ENCODE assay signal across 1 cellular context in the genomic region with DNA sequence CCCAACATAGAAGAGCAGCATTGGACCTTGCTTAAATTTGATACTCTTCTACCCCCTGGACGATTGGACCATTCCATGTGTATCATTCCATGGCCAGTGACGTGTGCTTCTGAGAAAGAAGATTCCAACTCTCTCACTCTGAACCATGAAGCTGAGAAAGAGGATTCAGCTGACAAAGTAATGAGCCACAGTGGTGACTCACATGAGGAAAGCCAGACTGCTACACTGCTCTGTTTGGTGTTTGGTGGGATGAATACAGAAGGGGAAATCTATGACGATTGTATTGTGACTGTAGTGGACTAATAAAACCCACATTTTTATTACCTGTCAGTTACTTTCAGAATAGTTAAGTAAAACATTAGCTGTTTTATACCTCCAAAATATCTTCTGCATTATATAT.
TF ChIP-seq lines count a peak whose summit lies in the region.

No MANE protein-coding gene starts in this region.

TF ChIP-seq in SK-N-SH, 30 proteins besides CTCF, POLR2A, EP300 and RAD21 (continued from another document):
- TF ChIP-seq, protein P1, sequence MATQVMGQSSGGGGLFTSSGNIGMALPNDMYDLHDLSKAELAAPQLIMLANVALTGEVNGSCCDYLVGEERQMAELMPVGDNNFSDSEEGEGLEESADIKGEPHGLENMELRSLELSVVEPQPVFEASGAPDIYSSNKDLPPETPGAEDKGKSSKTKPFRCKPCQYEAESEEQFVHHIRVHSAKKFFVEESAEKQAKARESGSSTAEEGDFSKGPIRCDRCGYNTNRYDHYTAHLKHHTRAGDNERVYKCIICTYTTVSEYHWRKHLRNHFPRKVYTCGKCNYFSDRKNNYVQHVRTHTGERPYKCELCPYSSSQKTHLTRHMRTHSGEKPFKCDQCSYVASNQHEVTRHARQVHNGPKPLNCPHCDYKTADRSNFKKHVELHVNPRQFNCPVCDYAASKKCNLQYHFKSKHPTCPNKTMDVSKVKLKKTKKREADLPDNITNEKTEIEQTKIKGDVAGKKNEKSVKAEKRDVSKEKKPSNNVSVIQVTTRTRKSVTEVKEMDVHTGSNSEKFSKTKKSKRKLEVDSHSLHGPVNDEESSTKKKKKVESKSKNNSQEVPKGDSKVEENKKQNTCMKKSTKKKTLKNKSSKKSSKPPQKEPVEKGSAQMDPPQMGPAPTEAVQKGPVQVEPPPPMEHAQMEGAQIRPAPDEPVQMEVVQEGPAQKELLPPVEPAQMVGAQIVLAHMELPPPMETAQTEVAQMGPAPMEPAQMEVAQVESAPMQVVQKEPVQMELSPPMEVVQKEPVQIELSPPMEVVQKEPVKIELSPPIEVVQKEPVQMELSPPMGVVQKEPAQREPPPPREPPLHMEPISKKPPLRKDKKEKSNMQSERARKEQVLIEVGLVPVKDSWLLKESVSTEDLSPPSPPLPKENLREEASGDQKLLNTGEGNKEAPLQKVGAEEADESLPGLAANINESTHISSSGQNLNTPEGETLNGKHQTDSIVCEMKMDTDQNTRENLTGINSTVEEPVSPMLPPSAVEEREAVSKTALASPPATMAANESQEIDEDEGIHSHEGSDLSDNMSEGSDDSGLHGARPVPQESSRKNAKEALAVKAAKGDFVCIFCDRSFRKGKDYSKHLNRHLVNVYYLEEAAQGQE (IDR thresholded peaks at IDR 0.05; ENCODE audit: low read depth, low read length): no peak
- no peak for TF ChIP-seq FOXM1 (IDR thresholded peaks at IDR 0.05; ENCODE audit: low read depth)
- TF ChIP-seq, protein P2, sequence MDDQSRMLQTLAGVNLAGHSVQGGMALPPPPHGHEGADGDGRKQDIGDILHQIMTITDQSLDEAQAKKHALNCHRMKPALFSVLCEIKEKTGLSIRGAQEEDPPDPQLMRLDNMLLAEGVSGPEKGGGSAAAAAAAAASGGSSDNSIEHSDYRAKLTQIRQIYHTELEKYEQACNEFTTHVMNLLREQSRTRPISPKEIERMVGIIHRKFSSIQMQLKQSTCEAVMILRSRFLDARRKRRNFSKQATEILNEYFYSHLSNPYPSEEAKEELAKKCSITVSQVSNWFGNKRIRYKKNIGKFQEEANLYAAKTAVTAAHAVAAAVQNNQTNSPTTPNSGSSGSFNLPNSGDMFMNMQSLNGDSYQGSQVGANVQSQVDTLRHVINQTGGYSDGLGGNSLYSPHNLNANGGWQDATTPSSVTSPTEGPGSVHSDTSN (IDR thresholded peaks at IDR 0.05): peak; percentile 86
